13 cellular contexts compared by ENCODE assay signal in the genomic region with DNA sequence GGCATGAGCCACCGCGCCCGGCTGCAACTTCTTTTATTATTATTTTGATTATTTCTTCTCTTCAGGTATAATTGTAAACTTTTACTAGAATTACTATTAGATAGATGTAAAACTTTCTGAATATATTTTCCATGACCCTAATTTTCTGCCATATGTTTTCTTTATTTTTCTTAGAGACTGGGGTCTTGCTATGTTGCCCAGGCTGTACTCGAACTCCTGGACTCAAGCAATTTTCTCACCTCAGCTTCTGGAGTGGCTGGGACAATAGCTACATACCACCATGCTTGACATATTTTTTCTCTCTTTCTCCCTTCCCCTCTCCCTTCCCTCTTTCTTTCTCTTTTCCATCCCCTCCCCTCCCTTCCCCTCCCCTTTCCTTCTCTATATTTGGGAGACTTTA.
"Had no signal": no experiment of that assay in that cellular context is flagged by ENCODE, and none has a peak within 500 bp of the region (broad histone marks: within the 10 kb centered on the region; RNA-seq: fewer than 3 reads in every experiment).

No MANE protein-coding gene starts in this region.

- H3K27ac Mint-ChIP-seq: IgD-negative memory B cell had no signal

- H3K9ac ChIP-seq: SK-N-SH had no signal

- DNase-seq: KBM-7, MV-4-11, NCI-H1048, NCI-H1436 treated with DMSO at 0.1 percent for 48 hours, NCI-H187 treated with DMSO at 0.1 percent for 48 hours, NCI-H345, NCI-H526 treated with DMSO at 0.1 percent for 48 hours, NCI-H774, RPMI8226, SIG-M5, SW 1271 had no signal

- H3K9me3 Mint-ChIP-seq: IgD-negative memory B cell had no signal

- H3K27me3 Mint-ChIP-seq: IgD-negative memory B cell had no signal

- H3K4me3 Mint-ChIP-seq: IgD-negative memory B cell had no signal

- H3K4me2 ChIP-seq: SK-N-SH had no signal

- H3K9me3 ChIP-seq: SK-N-SH had no signal
